In genomic region chr6:41575598-41575997, GRCh38 we compare ENCODE assay signal across 14 cellular contexts. TPM values are rescaled to one million over a fixed set of nuclear protein-coding genes. Genes with fewer than 3 reads are reported as not detected.
A peak's percentile ranks its signal among the peaks of the same experiment; 100 is the strongest.
DNase-seq lines count a peak whose midpoint lies in the region; ATAC-seq, FAIRE-seq and TF ChIP-seq lines count a peak whose summit lies in the region.
"Had no signal": no experiment of that assay in that cellular context is flagged by ENCODE, and none has a peak within 500 bp of the region (broad histone marks: within the 10 kb centered on the region; RNA-seq: fewer than 3 reads in every experiment).

No MANE protein-coding gene starts in this region.

- H2BK120ac ChIP-seq in trophoblast cell (ENCODE audit: insufficient read depth, low read length, poor library complexity) = no peak overlapping the region

- peaks cover 17% of the 10 kb centered on the region for H3K36me3 Mint-ChIP-seq in GM23338 (ENCODE audit: low read depth)

- no peak overlapping the region for H3K9ac ChIP-seq in trophoblast cell (ENCODE audit: low read length)
- H3K9ac ChIP-seq: GM23248 had no signal

- no peak for TF ChIP-seq CTCF in GM23338 (conservative IDR thresholded peaks at IDR 0.05; ENCODE audit: low read depth in 2 of 2)
- no peak for TF ChIP-seq CTCF in body of pancreas (IDR thresholded peaks at IDR 0.05)
- no peak for TF ChIP-seq CTCF in pancreas (IDR thresholded peaks at IDR 0.05)
- no peak for TF ChIP-seq CTCF in coronary artery (IDR thresholded peaks at IDR 0.05)

- H3K23ac ChIP-seq in trophoblast cell (ENCODE audit: low read length) = no peak overlapping the region

- H3K4me1 Mint-ChIP-seq in GM23338 = peaks cover 87% of the 10 kb centered on the region

- whole genome bisulfite sequencing in body of pancreas, 2 donors = 74 to 77% methylated on average over 2 of the region's 2 CpGs
- 54 to 63% methylated on average over 2 of the region's 2 CpGs for WGBS in pancreas, 2 donors
- WGBS in trophoblast cell (ENCODE audit: extremely low coverage, insufficient coverage, insufficient read length) = no CpG with 5 or more reads among the region's 2 CpGs

- H3F3A ChIP-seq in GM23338 (replicated peaks; ENCODE audit: low read depth) = peaks cover 14% of the 10 kb centered on the region

- intact Hi-C loops in body of pancreas (cut with DNase I) = no loop called here
- intact Hi-C loops in pancreas (cut with DNase I) = no loop called here

- ATAC-seq in GM23338 (no peak), body of pancreas (no peak), pancreas (no peak)
- ATAC-seq: CD8-positive, alpha-beta T cell had no signal

- H3K4me2 ChIP-seq in GM23338 (no peak overlapping the region), trophoblast cell (ENCODE audit: low read length) (no peak overlapping the region)

- H2AK5ac ChIP-seq in trophoblast cell (ENCODE audit: low read length) = no peak overlapping the region

- DNase-seq in GM23338 (ENCODE audit: low spot score) (no peak), body of pancreas (no peak), pancreas (peak in 2 of 6 donors; percentile 28 to 62), coronary artery (ENCODE audit: low spot score) (no peak), NCI-H446 (lab: John Stamatoyannopoulos, UW) (no peak), trophoblast cell (no peak)
- DNase-seq: CD8-positive, alpha-beta T cell; COR-L47; DND-41; GF-D8; GM23248; H9 had no signal

- no peaks in the 10 kb centered on the region for H3K9me2 ChIP-seq in GM23338 (ENCODE audit: insufficient read depth)

- no peak overlapping the region for H3K4ac ChIP-seq in trophoblast cell (ENCODE audit: low read depth, low read length)

- no peaks in the 10 kb centered on the region for H3K36me3 ChIP-seq in GM23338 (ENCODE audit: insufficient read depth)
- no peaks in the 10 kb centered on the region for H3K36me3 ChIP-seq in body of pancreas (replicated peaks in 1 of 2; ENCODE audit: insufficient read depth in 1 of 2, low read depth in 2 of 2)
- no peaks in the 10 kb centered on the region for H3K36me3 ChIP-seq in pancreas
- H3K36me3 ChIP-seq in trophoblast cell (ENCODE audit: control insufficient read depth in 1 of 2, insufficient read depth in 2 of 2, low read length in 2 of 2) = no peaks in the 10 kb centered on the region

- H3K4me1 ChIP-seq in GM23338 (ENCODE audit: insufficient read depth) (peaks cover 81% of the 10 kb centered on the region), body of pancreas (peaks cover 64% of the 10 kb centered on the region), pancreas (peaks cover 32 to 44% (median 43%) of the 10 kb centered on the region in 3 donors), trophoblast cell (ENCODE audit: control insufficient read depth in 1 of 2, insufficient read depth in 2 of 2, low read length in 2 of 2) (peaks cover 11 to 23% of the 10 kb centered on the region in 2 experiments)

- H3K4me3 Mint-ChIP-seq in GM23338 = no peak overlapping the region
- H3K4me3 Mint-ChIP-seq: CD14-positive monocyte; CD8-positive, alpha-beta T cell; H9; IgD-negative memory B cell had no signal

- H3K27me3 ChIP-seq in GM23338 (ENCODE audit: insufficient read depth) (no peaks in the 10 kb centered on the region), body of pancreas (no peaks in the 10 kb centered on the region), pancreas (no peaks in the 10 kb centered on the region), trophoblast cell (ENCODE audit: insufficient read depth, low read length) (no peaks in the 10 kb centered on the region)

- TF ChIP-seq POLR2A in body of pancreas (IDR thresholded peaks at IDR 0.05) = no peak

- peaks cover 6% of the 10 kb centered on the region for H3K79me1 ChIP-seq in trophoblast cell (ENCODE audit: low read length)

- H4K20me1 ChIP-seq in GM23338 (replicated peaks; ENCODE audit: insufficient read depth) = no peaks in the 10 kb centered on the region; the same call in 1 of the 2 replicates

- H3K9me3 ChIP-seq in body of pancreas = no peaks in the 10 kb centered on the region
- no peaks in the 10 kb centered on the region for H3K9me3 ChIP-seq in pancreas
- H3K9me3 ChIP-seq in trophoblast cell (ENCODE audit: insufficient read depth, low read depth, low read length) = no peaks in the 10 kb centered on the region

- no peak overlapping the region for H3K27ac ChIP-seq in GM23338 (ENCODE audit: low read depth)
- H3K27ac ChIP-seq in body of pancreas = peak overlapping the region; percentile 22 to 68 (median 44)
- H3K27ac ChIP-seq in pancreas = peak overlapping the region in 3 of 4 donors; percentile 28 to 64 (median 63)
- H3K27ac ChIP-seq in coronary artery = no peak overlapping the region
- no peak overlapping the region for H3K27ac ChIP-seq in trophoblast cell (ENCODE audit: low read depth, low read length)
- H3K27ac ChIP-seq: GM23248 had no signal

- H3K27me3 Mint-ChIP-seq in GM23338 (ENCODE audit: insufficient read depth, low read depth, poor library complexity) = peaks cover 14% of the 10 kb centered on the region
- H3K27me3 Mint-ChIP-seq: IgD-negative memory B cell had no signal

- H4K91ac ChIP-seq in trophoblast cell (ENCODE audit: low read depth, low read length) = no peak overlapping the region

- H2AFZ ChIP-seq in GM23338 (no peak overlapping the region), trophoblast cell (ENCODE audit: insufficient read depth, low read length, poor library complexity) (no peak overlapping the region)
- H2AFZ ChIP-seq: GM23248 had no signal

- H3K14ac ChIP-seq in trophoblast cell (ENCODE audit: low read length) = no peak overlapping the region

- no peak overlapping the region for H3K4me3 ChIP-seq in GM23338
- H3K4me3 ChIP-seq in body of pancreas = no peak overlapping the region
- no peak overlapping the region for H3K4me3 ChIP-seq in pancreas
- no peak overlapping the region for H3K4me3 ChIP-seq in coronary artery
- no peak overlapping the region for H3K4me3 ChIP-seq in trophoblast cell (ENCODE audit: low read depth, low read length)
- H3K4me3 ChIP-seq: GM23248 had no signal

- no peaks in the 10 kb centered on the region for H3K9me3 Mint-ChIP-seq in GM23338
- H3K9me3 Mint-ChIP-seq: CD8-positive, alpha-beta T cell; H9; IgD-negative memory B cell had no signal

- no peak overlapping the region for H2BK5ac ChIP-seq in trophoblast cell (ENCODE audit: low read depth, low read length, poor library complexity)

- H3K79me2 ChIP-seq in GM23338 (replicated peaks; ENCODE audit: insufficient read depth) (peaks cover 26% of the 10 kb centered on the region; the same call in 1 of the 2 replicates), trophoblast cell (ENCODE audit: control insufficient read depth, insufficient read depth, low read length, poor library complexity) (peaks cover 2% of the 10 kb centered on the region)

- peak overlapping the region; percentile 34; the same call in 1 of the 2 replicates for H3K27ac Mint-ChIP-seq in GM23338
- H3K27ac Mint-ChIP-seq: CD8-positive, alpha-beta T cell had no signal

- H3K18ac ChIP-seq in trophoblast cell (ENCODE audit: low read length) = no peak overlapping the region

- H4K8ac ChIP-seq in trophoblast cell (ENCODE audit: low read depth, low read length) = no peak overlapping the region

- H2BK12ac ChIP-seq in trophoblast cell (ENCODE audit: low read length) = no peak overlapping the region

- no peak overlapping the region for H4K12ac ChIP-seq in trophoblast cell (ENCODE audit: low read depth, low read length)

- FAIRE-seq in pancreas (lab: Jason Lieb, UNC) = no peak

RNA-seq across cellular contexts. Expression of gene FOXP4, which starts 29.4 kb away (rescaled TPM):
- 9.7 and 13.5 TPM in 2 replicates for total RNA-seq in GM23338 (2014; rRNA removed; shearing (Covaris generic))
- polyA plus RNA-seq in GM23338 (2016; fragmentation: Nextera tagmentation; extraction: Ambion mirVana) = 5.1 and 6.3 TPM in 2 replicates
- total RNA-seq in body of pancreas = 10 to 100 TPM in 1 of 2 donors, 1 to 10 TPM in 1; 8.6 to 10.5 TPM
- total RNA-seq in pancreas = 10 to 100 TPM; 23.1 to 28.3 (median 25.3) TPM
- polyA plus RNA-seq in pancreas = 10 to 100 TPM; 27.4 to 29.3 TPM
- 14.4 TPM in 2 replicates for polyA plus RNA-seq in trophoblast cell (2013)

Comparison
In these comparisons a context has a peak if more than half of its experiments do, and no peak if none do; other contexts are left out.
1. H3K27ac ChIP-seq: peak in body of pancreas (4 of 4) and pancreas (3 of 4); none in GM23338 (single experiment), coronary artery (0 of 2) and trophoblast cell (single experiment).